ENCODE assay signal across 8 cellular contexts in the genomic region with DNA sequence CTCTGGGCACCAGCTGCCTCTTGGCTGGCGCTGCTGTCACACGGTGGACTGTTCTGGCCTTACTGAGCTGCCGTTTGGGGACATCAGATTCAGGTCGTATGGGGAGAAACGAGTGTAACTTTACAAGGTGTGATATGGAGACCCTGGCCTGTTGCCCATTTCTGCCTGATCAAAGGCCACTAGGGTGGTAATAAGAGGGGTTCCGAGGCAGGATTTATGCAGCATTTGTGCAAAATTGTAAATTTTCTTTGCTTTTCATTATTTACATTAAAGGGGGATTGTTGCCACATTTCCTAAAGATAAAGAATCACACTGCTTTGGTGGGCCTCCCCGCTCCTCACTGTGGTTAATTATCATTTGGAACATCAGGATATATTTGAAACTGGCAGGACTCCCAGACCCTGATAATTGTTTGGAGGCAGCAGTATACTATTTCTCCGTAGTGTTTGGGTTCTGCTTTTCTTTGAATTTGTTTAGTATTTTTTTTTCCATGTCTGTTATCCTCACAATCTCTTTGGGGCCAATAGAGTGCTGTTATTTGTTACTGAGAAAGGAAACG. TPM values are rescaled to one million over a fixed set of nuclear protein-coding genes. Genes with fewer than 3 reads are reported as not detected.
DNase-seq lines count a peak whose midpoint lies in the region; ATAC-seq, FAIRE-seq and TF ChIP-seq lines count a peak whose summit lies in the region.

No MANE protein-coding gene starts in this region.

- H3K27me3 ChIP-seq in CD4-positive, alpha-beta memory T cell (ENCODE audit: insufficient read depth, low read length): no peaks in the 10 kb centered on the region
- H3K27me3 ChIP-seq in heart left ventricle (no peaks in the 10 kb centered on the region), spleen (replicated peaks in 1 of 7) (no peaks in the 10 kb centered on the region)

- TF ChIP-seq CTCF in WTC11 (IDR thresholded peaks at IDR 0.05) (no peak), heart left ventricle (IDR thresholded peaks at IDR 0.05) (no peak), spleen (IDR thresholded peaks at IDR 0.05 in 8 of 11, conservative IDR thresholded peaks at IDR 0.05 in 3 of 11) (no peak)

- peak; percentile 42 for ATAC-seq in HG02938 (IDR thresholded peaks at IDR 0.05; ENCODE audit: unreplicated experiment)
- ATAC-seq in WTC11: no peak
- ATAC-seq in heart left ventricle: peak in 3 of 4 donors; percentile 60 to 76 (median 70)
- no peak for ATAC-seq in left colon

- peaks cover 16 to 32% of the 10 kb centered on the region in 2 donors for H3K36me3 Mint-ChIP-seq in CD4-positive, alpha-beta memory T cell
- peaks cover 21% of the 10 kb centered on the region for H3K36me3 Mint-ChIP-seq in WTC11

- peaks cover 16% of the 10 kb centered on the region for H3K36me3 ChIP-seq in CD4-positive, alpha-beta memory T cell (ENCODE audit: insufficient read depth, low read length)
- H3K36me3 ChIP-seq in heart left ventricle (peaks cover 0 to 32% (median 24%) of the 10 kb centered on the region in 9 donors), spleen (peaks cover 0 to 29% (median 18%) of the 10 kb centered on the region in 6 donors)

- no peak for FAIRE-seq in RCC 7860 (lab: Jason Lieb, UNC)

- peaks cover 0 to 3% (median 0%) of the 10 kb centered on the region in 8 donors for H3K9me3 Mint-ChIP-seq in CD4-positive, alpha-beta memory T cell
- H3K9me3 Mint-ChIP-seq in WTC11: no peaks in the 10 kb centered on the region

- peaks cover 40 to 66% (median 53%) of the 10 kb centered on the region in 4 donors for H3K4me1 Mint-ChIP-seq in CD4-positive, alpha-beta memory T cell
- H3K4me1 Mint-ChIP-seq in WTC11: peaks cover 27% of the 10 kb centered on the region

- peak overlapping the region; percentile 63 to 90 for H3K4me3 ChIP-seq in CD4-positive, alpha-beta memory T cell (ENCODE audit: low read length in 2 of 2)
- peak overlapping the region; percentile 71 to 97 (median 88) for H3K4me3 ChIP-seq in heart left ventricle
- H3K4me3 ChIP-seq in spleen: peak overlapping the region; percentile 75 to 98 (median 90)

- intact Hi-C loops in CD4-positive, alpha-beta memory T cell (cut with micrococcal nuclease): loop anchor here (1.0 to 5.0 kb wide), 8 partner anchors 11 to 1963 kb away; a partner anchor contains a TSS
- intact Hi-C loops in heart left ventricle (cut with DNase I) (loop anchor here in 5 of 10 donors (2.0 to 10.0 kb wide), 3 partner anchors 53 to 215 kb away; a partner anchor contains a TSS), spleen (cut with DNase I; ENCODE audit: low total_unique reads) (no loop called here), left colon (cut with DNase I, micrococcal nuclease) (no loop called here)

- POLR2A ChIA-PET in CD4-positive, alpha-beta memory T cell (lab: Charles Lee; ENCODE audit: partially characterized antibody): interaction anchor here (1.2 to 3.2 kb wide), 19 partner anchors 8 to 206 kb away, joined by 3 to 60 read pairs (median 6); a partner anchor contains a TSS
- POLR2A ChIA-PET in WTC11 (lab: Charles Lee): interaction anchor here (1.4 kb wide), 1 partner anchor 56 kb away, joined by 5 read pairs; a partner anchor contains a TSS

- CTCF ChIA-PET in CD4-positive, alpha-beta memory T cell (lab: Charles Lee; ENCODE audit: partially characterized antibody): interaction anchor here (1.2 to 2.3 kb wide), 6 partner anchors 13 to 84 kb away, joined by 5 to 19 read pairs (median 7); a partner anchor contains a TSS
- CTCF ChIA-PET in WTC11 (lab: Charles Lee): interaction anchor here (0.9 to 1.2 kb wide), 2 partner anchors 22 to 55 kb away, joined by 3 to 5 read pairs; a partner anchor contains a TSS

- H3K4me1 ChIP-seq in CD4-positive, alpha-beta memory T cell (ENCODE audit: insufficient read depth, low read length): peaks cover 56% of the 10 kb centered on the region
- H3K4me1 ChIP-seq in heart left ventricle: peaks cover 0 to 36% (median 19%) of the 10 kb centered on the region in 12 donors
- peaks cover 14 to 73% (median 35%) of the 10 kb centered on the region in 6 donors for H3K4me1 ChIP-seq in spleen

- DNase-seq in CD4-positive, alpha-beta memory T cell: no peak
- no peak for DNase-seq in WTC11 (ENCODE audit: low spot score)
- DNase-seq in heart left ventricle: peak in 1 of 5 donors; percentile 69
- no peak for DNase-seq in spleen
- no peak for DNase-seq in DMS153 treated with DMSO at 0.1 percent for 48 hours (lab: John Stamatoyannopoulos, UW; ENCODE audit: unreplicated experiment)
- DNase-seq in RCC 7860 (ENCODE audit: low spot score): no peak
- DNase-seq in left colon: no peak

- peak overlapping the region; percentile 89 to 98 (median 96) for H3K4me3 Mint-ChIP-seq in CD4-positive, alpha-beta memory T cell
- H3K4me3 Mint-ChIP-seq in WTC11: peak overlapping the region; percentile 85

- peak overlapping the region; percentile 91 for H3K27ac ChIP-seq in CD4-positive, alpha-beta memory T cell (ENCODE audit: low read depth, low read length)
- H3K27ac ChIP-seq in heart left ventricle: peak overlapping the region; percentile 68 to 95 (median 89)
- H3K27ac ChIP-seq in spleen: peak overlapping the region; percentile 87 to 96 (median 92)

- H3K9me3 ChIP-seq in CD4-positive, alpha-beta memory T cell (ENCODE audit: control insufficient read depth in 1 of 2, low read length in 2 of 2): no peaks in the 10 kb centered on the region
- no peaks in the 10 kb centered on the region for H3K9me3 ChIP-seq in heart left ventricle
- H3K9me3 ChIP-seq in spleen: no peaks in the 10 kb centered on the region

- 11 to 15% (median 12%) methylated on average over 9 of the region's 9 CpGs for WGBS in heart left ventricle, 4 donors
- WGBS in spleen, 5 donors: 25 to 33% (median 30%) methylated on average over 8 to 9 of the region's 9 CpGs

- H3K27me3 Mint-ChIP-seq in CD4-positive, alpha-beta memory T cell: no peaks in the 10 kb centered on the region
- H3K27me3 Mint-ChIP-seq in WTC11 (ENCODE audit: low read depth): peaks cover 19% of the 10 kb centered on the region

- no peak for TF ChIP-seq POLR2A in heart left ventricle (IDR thresholded peaks at IDR 0.05)
- TF ChIP-seq POLR2A in spleen (IDR thresholded peaks at IDR 0.05): no peak

- peak overlapping the region; percentile 97 to 99 (median 99) for H3K27ac Mint-ChIP-seq in CD4-positive, alpha-beta memory T cell
- H3K27ac Mint-ChIP-seq in WTC11: no peak overlapping the region

TF ChIP-seq in WTC11, 78 proteins besides CTCF, POLR2A, EP300 and RAD21 (continues in another document):
- TF ChIP-seq ESRRA (CRISPR knock-in tag; IDR thresholded peaks at IDR 0.05; ENCODE audit: borderline replicate concordance) (no peak), ZNF121 (CRISPR knock-in tag; IDR thresholded peaks at IDR 0.05) (no peak), JUN (CRISPR knock-in tag; IDR thresholded peaks at IDR 0.05) (no peak), GRHL2 (CRISPR knock-in tag; IDR thresholded peaks at IDR 0.05; ENCODE audit: insufficient replicate concordance, severe bottlenecking) (no peak), SMAD3 (CRISPR knock-in tag; IDR thresholded peaks at IDR 0.05; ENCODE audit: borderline replicate concordance) (no peak), HMGA2 (CRISPR knock-in tag; IDR thresholded peaks at IDR 0.05) (no peak), TEAD1 (CRISPR knock-in tag; IDR thresholded peaks at IDR 0.05) (no peak), ZNF416 (CRISPR knock-in tag; IDR thresholded peaks at IDR 0.05) (no peak), CREM (CRISPR knock-in tag; IDR thresholded peaks at IDR 0.05) (no peak)
- TF ChIP-seq, protein P1, sequence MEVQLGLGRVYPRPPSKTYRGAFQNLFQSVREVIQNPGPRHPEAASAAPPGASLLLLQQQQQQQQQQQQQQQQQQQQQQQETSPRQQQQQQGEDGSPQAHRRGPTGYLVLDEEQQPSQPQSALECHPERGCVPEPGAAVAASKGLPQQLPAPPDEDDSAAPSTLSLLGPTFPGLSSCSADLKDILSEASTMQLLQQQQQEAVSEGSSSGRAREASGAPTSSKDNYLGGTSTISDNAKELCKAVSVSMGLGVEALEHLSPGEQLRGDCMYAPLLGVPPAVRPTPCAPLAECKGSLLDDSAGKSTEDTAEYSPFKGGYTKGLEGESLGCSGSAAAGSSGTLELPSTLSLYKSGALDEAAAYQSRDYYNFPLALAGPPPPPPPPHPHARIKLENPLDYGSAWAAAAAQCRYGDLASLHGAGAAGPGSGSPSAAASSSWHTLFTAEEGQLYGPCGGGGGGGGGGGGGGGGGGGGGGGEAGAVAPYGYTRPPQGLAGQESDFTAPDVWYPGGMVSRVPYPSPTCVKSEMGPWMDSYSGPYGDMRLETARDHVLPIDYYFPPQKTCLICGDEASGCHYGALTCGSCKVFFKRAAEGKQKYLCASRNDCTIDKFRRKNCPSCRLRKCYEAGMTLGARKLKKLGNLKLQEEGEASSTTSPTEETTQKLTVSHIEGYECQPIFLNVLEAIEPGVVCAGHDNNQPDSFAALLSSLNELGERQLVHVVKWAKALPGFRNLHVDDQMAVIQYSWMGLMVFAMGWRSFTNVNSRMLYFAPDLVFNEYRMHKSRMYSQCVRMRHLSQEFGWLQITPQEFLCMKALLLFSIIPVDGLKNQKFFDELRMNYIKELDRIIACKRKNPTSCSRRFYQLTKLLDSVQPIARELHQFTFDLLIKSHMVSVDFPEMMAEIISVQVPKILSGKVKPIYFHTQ (CRISPR knock-in tag; IDR thresholded peaks at IDR 0.05): no peak
- TF ChIP-seq, protein P2, sequence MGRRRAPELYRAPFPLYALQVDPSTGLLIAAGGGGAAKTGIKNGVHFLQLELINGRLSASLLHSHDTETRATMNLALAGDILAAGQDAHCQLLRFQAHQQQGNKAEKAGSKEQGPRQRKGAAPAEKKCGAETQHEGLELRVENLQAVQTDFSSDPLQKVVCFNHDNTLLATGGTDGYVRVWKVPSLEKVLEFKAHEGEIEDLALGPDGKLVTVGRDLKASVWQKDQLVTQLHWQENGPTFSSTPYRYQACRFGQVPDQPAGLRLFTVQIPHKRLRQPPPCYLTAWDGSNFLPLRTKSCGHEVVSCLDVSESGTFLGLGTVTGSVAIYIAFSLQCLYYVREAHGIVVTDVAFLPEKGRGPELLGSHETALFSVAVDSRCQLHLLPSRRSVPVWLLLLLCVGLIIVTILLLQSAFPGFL (CRISPR knock-in tag; IDR thresholded peaks at IDR 0.05; ENCODE audit: borderline replicate concordance): no peak

RNA-seq across cellular contexts. Expression of a gene that starts 0.9 kb away (rescaled TPM):
- 10 to 100 TPM; 35.7 to 37.2 TPM for total RNA-seq in CD4-positive, alpha-beta memory T cell
- 10 to 100 TPM; 36.2 to 50.0 TPM for polyA plus RNA-seq in CD4-positive, alpha-beta memory T cell
- total RNA-seq in WTC11 (2021): 11.3 to 13.9 TPM (median 12.9 TPM) in 3 replicates
- total RNA-seq in heart left ventricle: 10 to 100 TPM; 24.0 to 43.8 (median 36.4) TPM
- 10 to 100 TPM; 13.3 to 18.1 TPM for polyA plus RNA-seq in heart left ventricle
- 10 to 100 TPM; 21.7 to 39.1 (median 27.1) TPM for total RNA-seq in spleen
- polyA plus RNA-seq in spleen: 10 to 100 TPM in 2 of 3 donors, 1 to 10 TPM in 1; 6.9 to 12.0 (median 11.2) TPM
- total RNA-seq in left colon: 1 to 10 TPM; 2.7 to 5.4 TPM

RNA-seq across cellular contexts. Expression of a gene that starts 55.5 kb away (rescaled TPM):
- 10 to 100 TPM; 14.8 to 16.8 TPM for total RNA-seq in CD4-positive, alpha-beta memory T cell
- polyA plus RNA-seq in CD4-positive, alpha-beta memory T cell: 1 to 10 TPM; 3.7 to 5.1 TPM
- total RNA-seq in WTC11 (2021): 10.0 to 12.3 TPM (median 12.0 TPM) in 3 replicates
- 10 to 100 TPM in 3 of 9 donors, 1 to 10 TPM in 6; 5.1 to 12.3 (median 6.9) TPM for total RNA-seq in heart left ventricle
- polyA plus RNA-seq in heart left ventricle: 1 to 10 TPM; 1.9 to 3.3 TPM
- 10 to 100 TPM in 3 of 7 donors, 1 to 10 TPM in 4; 8.7 to 18.2 (median 10.0) TPM for total RNA-seq in spleen
- polyA plus RNA-seq in spleen: 1 to 10 TPM in 2 of 3 donors, under 1 TPM in 1; 1.00 to 2.2 (median 1.6) TPM
- 1 to 10 TPM; 4.3 to 5.1 TPM for total RNA-seq in left colon

Comparison
In these comparisons a context has a peak if more than half of its experiments do, and no peak if none do; other contexts are left out.
1. ATAC-seq: peak in HG02938 (single experiment) and heart left ventricle (3 of 4); none in WTC11 (single experiment) and left colon (single experiment).
2. Peak in every context shown above with its lines, with median percentiles within 50 percentile points of each other: H3K27ac ChIP-seq and H3K4me3 ChIP-seq.